In the genomic region with DNA sequence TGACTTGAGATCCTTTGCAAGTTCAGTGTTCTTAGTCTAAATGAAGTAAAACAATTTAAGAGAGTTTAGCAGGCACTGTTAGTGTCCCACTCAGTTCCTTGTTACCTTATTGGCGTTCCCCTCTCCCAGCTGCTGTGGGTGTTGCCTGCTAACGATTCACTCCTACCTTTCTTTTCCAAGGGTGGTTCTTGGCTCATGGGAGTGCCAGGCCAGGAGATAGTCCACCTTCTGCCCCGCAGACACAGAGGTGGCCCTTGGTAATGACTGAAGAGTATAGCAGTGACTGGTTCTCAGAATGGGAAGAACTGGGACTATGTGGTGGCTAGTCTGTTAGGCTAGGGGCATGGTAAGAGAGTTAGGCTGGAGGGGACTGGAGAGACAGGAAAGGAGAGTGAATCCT, we compare ENCODE assay signal across 25 cellular contexts.
DNase-seq lines count a peak whose midpoint lies in the region; ATAC-seq, FAIRE-seq and TF ChIP-seq lines count a peak whose summit lies in the region.
"Had no signal": no experiment of that assay in that cellular context is flagged by ENCODE, and none has a peak within 500 bp of the region (broad histone marks: within the 10 kb centered on the region; RNA-seq: fewer than 3 reads in every experiment).

No MANE protein-coding gene starts in this region.

- POLR2A ChIA-PET in CD8-positive, alpha-beta memory T cell (lab: Charles Lee) = no interaction called here
- POLR2A ChIA-PET in GM12878 (lab: Charles Lee) = interaction anchor here (0.6 kb wide), 1 partner anchor 298 kb away, joined by 3 read pairs; no protein-coding TSS in a partner anchor

- intact Hi-C loops in GM12878 (cut with micrococcal nuclease; ENCODE audit: unreplicated experiment) (loop anchor here (2.0 to 10.0 kb wide), 6 partner anchors 121 to 1369 kb away; no protein-coding TSS in a partner anchor), esophagus muscularis mucosa (cut with DNase I) (no loop called here)

- 81% methylated on average over 3 of the region's 3 CpGs for WGBS in GM12878 (ENCODE audit: insufficient coverage, insufficient replicate concordance, low lambda C conversion rate, missing lambda C conversion rate)
- WGBS in esophagus muscularis mucosa = 95% methylated on average over 3 of the region's 3 CpGs
- 37 to 69% (median 48%) methylated on average over 3 of the region's 3 CpGs for WGBS in small intestine, 3 donors

- no peak overlapping the region; the same call in 1 of the 2 replicates for H3K4me2 ChIP-seq in GM12878 (ENCODE audit: control insufficient read depth, insufficient read depth)
- H3K4me2 ChIP-seq: BLaER1, GM23338 had no signal

- TF ChIP-seq POLR2A in GM12878 (IDR thresholded peaks at IDR 0.05; ENCODE audit: low read depth, low read length) (no peak), esophagus muscularis mucosa (IDR thresholded peaks at IDR 0.05; ENCODE audit: low read depth) (no peak)

- no peak overlapping the region for H3K4me3 ChIP-seq in CD8-positive, alpha-beta memory T cell (ENCODE audit: low read length)
- H3K4me3 ChIP-seq in GM12878 (no peak overlapping the region), esophagus muscularis mucosa (no peak overlapping the region), small intestine (ENCODE audit: low read depth in 1 of 2, low read length in 2 of 2) (no peak overlapping the region)
- H3K4me3 ChIP-seq: BLaER1, GM23338, HAP-1 had no signal

- no peaks in the 10 kb centered on the region for H4K20me1 ChIP-seq in GM12878 (ENCODE audit: control insufficient read depth, insufficient read depth)
- H4K20me1 ChIP-seq: BLaER1 had no signal

- H3K27me3 Mint-ChIP-seq in CD8-positive, alpha-beta memory T cell = peaks cover 4 to 11% of the 10 kb centered on the region in 2 donors

- no peaks in the 10 kb centered on the region for H3K4me1 ChIP-seq in CD8-positive, alpha-beta memory T cell (ENCODE audit: insufficient read depth, low read length)
- H3K4me1 ChIP-seq in GM12878 (ENCODE audit: control insufficient read depth, insufficient read depth, low read length) (peaks cover 17% of the 10 kb centered on the region), esophagus muscularis mucosa (peaks cover 0 to 4% (median 2%) of the 10 kb centered on the region in 4 donors), small intestine (ENCODE audit: control insufficient read depth in 2 of 2, insufficient read depth in 1 of 2, low read depth in 1 of 2, low read length in 1 of 2) (no peaks in the 10 kb centered on the region)
- H3K4me1 ChIP-seq: BLaER1, HAP-1 had no signal

- no peaks in the 10 kb centered on the region for H3K79me2 ChIP-seq in GM12878 (ENCODE audit: control insufficient read depth, insufficient read depth, low read length)

- TF ChIP-seq RAD21 in GM12878 (IDR thresholded peaks at IDR 0.05; ENCODE audit: insufficient read depth, low read depth, low read length) = no peak

- H3K4me3 Mint-ChIP-seq in CD8-positive, alpha-beta memory T cell = no peak overlapping the region
- H3K4me3 Mint-ChIP-seq: B cell; CD4-positive, CD25-positive, alpha-beta regulatory T cell; CD8-positive, alpha-beta T cell; GM23338; HFFc6 had no signal

- peak overlapping the region; percentile 30; the same call in 1 of the 2 replicates for H2AFZ ChIP-seq in GM12878 (ENCODE audit: control insufficient read depth, low read depth, low read length)
- H2AFZ ChIP-seq: GM23338 had no signal

- H3K36me3 Mint-ChIP-seq in CD8-positive, alpha-beta memory T cell = no peaks in the 10 kb centered on the region
- H3K36me3 Mint-ChIP-seq: CD4-positive, CD25-positive, alpha-beta regulatory T cell; CD8-positive, alpha-beta T cell had no signal

- FAIRE-seq in GM12878 (lab: Jason Lieb, UNC) (no peak), small intestine (lab: Jason Lieb, UNC) (no peak)
- FAIRE-seq: A204.1, D721Med, GM12891, H54 had no signal

- no peak overlapping the region for H3K27ac Mint-ChIP-seq in CD8-positive, alpha-beta memory T cell
- H3K27ac Mint-ChIP-seq: B cell; CD4-positive, CD25-positive, alpha-beta regulatory T cell; CD8-positive, alpha-beta T cell; GM23338; HFFc6 had no signal

- H3K9ac ChIP-seq in GM12878 (ENCODE audit: control insufficient read depth, insufficient read depth, low read length) = no peak overlapping the region
- H3K9ac ChIP-seq: BLaER1 had no signal

- no peaks in the 10 kb centered on the region for H3K27me3 ChIP-seq in CD8-positive, alpha-beta memory T cell (ENCODE audit: insufficient read depth, low read length, poor library complexity, severe bottlenecking)
- H3K27me3 ChIP-seq in GM12878 (replicated peaks in 1 of 2; ENCODE audit: control insufficient read depth in 2 of 2, insufficient read depth in 2 of 2, low read length in 1 of 2) = no peaks in the 10 kb centered on the region
- peaks cover 0 to 4% (median 0%) of the 10 kb centered on the region in 4 donors for H3K27me3 ChIP-seq in esophagus muscularis mucosa
- H3K27me3 ChIP-seq in small intestine (ENCODE audit: control insufficient read depth in 2 of 2, insufficient read depth in 2 of 2, low read length in 2 of 2) = no peaks in the 10 kb centered on the region
- H3K27me3 ChIP-seq: BLaER1 had no signal

- H3K27ac ChIP-seq in CD8-positive, alpha-beta memory T cell (ENCODE audit: low read depth, low read length) = peak overlapping the region; percentile 75
- H3K27ac ChIP-seq in GM12878 (ENCODE audit: control insufficient read depth, insufficient read depth) = no peak overlapping the region
- H3K27ac ChIP-seq in esophagus muscularis mucosa (replicated peaks in 1 of 4) = no peak overlapping the region
- H3K27ac ChIP-seq in small intestine (ENCODE audit: low read depth in 1 of 2, low read length in 1 of 2) = no peak overlapping the region
- H3K27ac ChIP-seq: 22Rv1, BLaER1, C4-2B had no signal

- CTCF ChIA-PET in CD8-positive, alpha-beta memory T cell (lab: Charles Lee) = no interaction called here
- CTCF ChIA-PET in GM12878 (lab: Yijun Ruan, JAX) = interaction anchor here (0.6 to 7.1 kb wide), 11 partner anchors 8 to 1577 kb away, joined by 3 to 37 read pairs (median 3); no protein-coding TSS in a partner anchor

- SMC1A ChIA-PET in GM12878 (lab: Charles Lee; ENCODE audit: uncharacterized antibody, unreplicated experiment) = interaction anchor here (0.6 to 1.4 kb wide), 7 partner anchors 9 to 1031 kb away, joined by 3 to 8 read pairs (median 3); no protein-coding TSS in a partner anchor

- no peaks in the 10 kb centered on the region for H3K9me3 ChIP-seq in CD8-positive, alpha-beta memory T cell (ENCODE audit: low read length)
- H3K9me3 ChIP-seq in GM12878 (replicated peaks; ENCODE audit: control insufficient read depth, insufficient read depth, low read length) (no peaks in the 10 kb centered on the region), esophagus muscularis mucosa (no peaks in the 10 kb centered on the region), small intestine (ENCODE audit: control insufficient read depth, low read depth) (no peaks in the 10 kb centered on the region)
- H3K9me3 ChIP-seq: BLaER1, HAP-1 had no signal

- TF ChIP-seq CTCF in GM12878 (IDR thresholded peaks at IDR 0.05 in 2 of 3, conservative IDR thresholded peaks at IDR 0.05 in 1 of 3; ENCODE audit: control insufficient read depth in 2 of 3, extremely low read depth in 1 of 3, insufficient read depth in 1 of 3, low read depth in 3 of 3, low read length in 3 of 3) = no peak
- TF ChIP-seq CTCF in esophagus muscularis mucosa (IDR thresholded peaks at IDR 0.05) = no peak

- H3K9me3 Mint-ChIP-seq in CD8-positive, alpha-beta memory T cell = no peaks in the 10 kb centered on the region
- H3K9me3 Mint-ChIP-seq: CD4-positive, CD25-positive, alpha-beta regulatory T cell; CD8-positive, alpha-beta T cell had no signal

- in situ Hi-C loops in GM12878 (cut with MboI) = loop anchor here (10.0 kb wide), 2 partner anchors 293 to 1367 kb away; no protein-coding TSS in a partner anchor

- BruUV-seq in GM12878 (replicated peaks; lab: Mats Ljungman, UMichigan) = no TSS peak

- ATAC-seq in GM12878 = no peak
- ATAC-seq in HG03025 (IDR thresholded peaks at IDR 0.05; ENCODE audit: low FRiP score, unreplicated experiment) = no peak
- ATAC-seq in HG03196 (IDR thresholded peaks at IDR 0.05; ENCODE audit: unreplicated experiment) = no peak
- ATAC-seq in HG02973 (IDR thresholded peaks at IDR 0.05; ENCODE audit: unreplicated experiment) = no peak
- ATAC-seq in HG03457 (IDR thresholded peaks at IDR 0.05; ENCODE audit: unreplicated experiment) = no peak
- ATAC-seq: CD8-positive, alpha-beta T cell; GM23338 had no signal

- no peaks in the 10 kb centered on the region for H3K36me3 ChIP-seq in CD8-positive, alpha-beta memory T cell (ENCODE audit: insufficient read depth, low read length)
- no peaks in the 10 kb centered on the region for H3K36me3 ChIP-seq in GM12878 (ENCODE audit: control insufficient read depth in 2 of 2, insufficient read depth in 2 of 2, low read length in 1 of 2)
- no peaks in the 10 kb centered on the region for H3K36me3 ChIP-seq in esophagus muscularis mucosa
- H3K36me3 ChIP-seq in small intestine (ENCODE audit: control insufficient read depth in 2 of 2, insufficient read depth in 2 of 2, low read length in 2 of 2) = no peaks in the 10 kb centered on the region
- H3K36me3 ChIP-seq: BLaER1, HAP-1 had no signal

- H3K4me1 Mint-ChIP-seq in CD8-positive, alpha-beta memory T cell = peaks cover 2 to 9% (median 5%) of the 10 kb centered on the region in 3 donors
- H3K4me1 Mint-ChIP-seq: GM23338 had no signal

- no peak for DNase-seq in CD8-positive, alpha-beta memory T cell
- DNase-seq in GM12878 (ENCODE audit: low read depth, low spot score) (no peak), esophagus muscularis mucosa (ENCODE audit: extremely low spot score) (peak; percentile 86), small intestine (peak; percentile 36)
- DNase-seq: CD4-positive, CD25-positive, alpha-beta regulatory T cell; CD8-positive, alpha-beta T cell; DMS 273 treated with DMSO at 0.1 percent for 48 hours; DMS79; EL; GDM1; HFFc6 had no signal

- RAD21 ChIA-PET in GM12878 (lab: Charles Lee; ENCODE audit: unreplicated experiment) = interaction anchor here (0.7 to 1.5 kb wide), 4 partner anchors 129 to 455 kb away, joined by 3 to 6 read pairs (median 3); no protein-coding TSS in a partner anchor

- TF ChIP-seq EP300 in GM12878 (IDR thresholded peaks at IDR 0.05; ENCODE audit: borderline replicate concordance in 1 of 2, control insufficient read depth in 1 of 2, low read depth in 2 of 2, low read length in 2 of 2) = no peak
- no peak for TF ChIP-seq EP300 in esophagus muscularis mucosa (IDR thresholded peaks at IDR 0.05)

TF ChIP-seq in GM12878, 131 proteins besides CTCF, POLR2A, EP300 and RAD21 (continues in another document):
- TF ChIP-seq CHD1 (IDR thresholded peaks at IDR 0.05; ENCODE audit: low read depth, low read length) = no peak

Comparison
In these comparisons a context has a peak if more than half of its experiments do, and no peak if none do; other contexts are left out.
1. DNase-seq: peak in esophagus muscularis mucosa (single experiment) and small intestine (single experiment); none in CD8-positive, alpha-beta memory T cell (0 of 5) and GM12878 (single experiment).